Comparison of ENCODE assay signal across 38 cellular contexts in the genomic region with DNA sequence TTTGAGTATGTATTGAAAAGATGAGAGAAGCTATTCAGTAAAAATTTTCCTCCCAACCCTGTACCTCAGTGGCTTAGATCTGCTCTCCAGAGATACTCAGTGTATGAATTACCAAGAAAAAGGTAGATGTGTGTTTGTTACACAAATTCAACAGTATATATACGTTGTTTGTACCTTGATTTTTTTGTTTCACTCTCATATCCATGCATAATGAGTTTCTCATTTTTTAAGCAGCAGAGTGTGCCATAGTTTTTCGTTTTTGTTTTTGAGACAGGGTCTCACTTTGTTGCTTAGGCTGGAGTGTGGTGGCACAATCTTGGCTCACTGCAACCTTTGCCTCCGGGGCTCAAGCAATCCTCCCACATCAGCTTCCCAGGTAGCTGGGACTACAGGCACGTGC.
"Had no signal": no experiment of that assay in that cellular context is flagged by ENCODE, and none has a peak within 500 bp of the region (broad histone marks: within the 10 kb centered on the region; RNA-seq: fewer than 3 reads in every experiment).

No MANE protein-coding gene starts in this region.

- H3K27ac ChIP-seq: ascending aorta, cardiac muscle cell, VCaP had no signal

- H3K4me3 Mint-ChIP-seq: activated B cell treated with CpG ODN at 0.5 μM for 24 hours; activated CD4-positive, alpha-beta memory T cell treated with anti-CD3 and anti-CD28 coated beads for 36 hours; activated CD4-positive, alpha-beta T cell treated with anti-CD3 and anti-CD28 coated beads, Interleukin-2, amount 10 ng/mL, durations not matched to agents 24 days and 14 days; activated CD8-positive, alpha-beta T cell treated with anti-CD3 and anti-CD28 coated beads for 36 hours; activated naive CD4-positive, alpha-beta T cell treated with anti-CD3 and anti-CD28 coated beads, Interleukin-2, amount 10 ng/mL, durations not matched to agents 7 days and 5 days; activated naive CD4-positive, alpha-beta T cell treated with anti-CD3 and anti-CD28 coated beads, Interleukin-2, amount 50 U/mL, for 24 hours; activated naive CD8-positive, alpha-beta T cell; activated naive CD8-positive, alpha-beta T cell treated with anti-CD3 and anti-CD28 coated beads, Interleukin-2, amount 10 ng/mL, durations not matched to agents 7 days and 5 days; activated naive CD8-positive, alpha-beta T cell treated with anti-CD3 and anti-CD28 coated beads, Interleukin-2, amount 50 U/mL, for 24 hours; activated T-cell treated with anti-CD3 and anti-CD28 coated beads, Interleukin-2, amount 50 U/mL, for 4 hours; activated T-cell treated with anti-CD3 and anti-CD28 coated beads, Interleukin-2, amount 50 U/mL, for 72 hours; activated T-helper 1 cell treated with anti-CD3 and anti-CD28 coated beads, Interleukin-12 subunit alpha, Interleukin-12 subunit beta, Interleukin-2, Interleukin-4 antibody, amounts not matched to agents 30 ng/mL and 10 ng/mL and 1 ng/mL, durations not matched to agents 14 hours and 24 hours and 36 hours; brain; central memory CD8-positive, alpha-beta T cell; T-cell; T-helper 2 cell treated with Interferon-gamma antibody and Interleukin-4, amounts not matched to agents 5 μg/mL and 100 μg/mL, for 36 hours had no signal

- H3K36me3 Mint-ChIP-seq: activated naive CD8-positive, alpha-beta T cell had no signal

- H3K9me3 Mint-ChIP-seq: activated B cell treated with CpG ODN at 0.5 μM for 24 hours; activated CD4-positive, alpha-beta memory T cell treated with anti-CD3 and anti-CD28 coated beads for 36 hours; activated CD4-positive, alpha-beta T cell treated with anti-CD3 and anti-CD28 coated beads, Interleukin-2, amount 10 ng/mL, durations not matched to agents 24 days and 14 days; activated CD8-positive, alpha-beta T cell treated with anti-CD3 and anti-CD28 coated beads for 36 hours; activated naive CD4-positive, alpha-beta T cell treated with anti-CD3 and anti-CD28 coated beads, Interleukin-2, amount 10 ng/mL, durations not matched to agents 7 days and 5 days; activated naive CD4-positive, alpha-beta T cell treated with anti-CD3 and anti-CD28 coated beads, Interleukin-2, amount 50 U/mL, for 24 hours; activated naive CD8-positive, alpha-beta T cell treated with anti-CD3 and anti-CD28 coated beads, Interleukin-2, amount 10 ng/mL, durations not matched to agents 7 days and 5 days; activated naive CD8-positive, alpha-beta T cell treated with anti-CD3 and anti-CD28 coated beads, Interleukin-2, amount 50 U/mL, for 24 hours; activated T-cell treated with anti-CD3 and anti-CD28 coated beads, Interleukin-2, amount 50 U/mL, for 4 hours; activated T-cell treated with anti-CD3 and anti-CD28 coated beads, Interleukin-2, amount 50 U/mL, for 72 hours; activated T-helper 1 cell treated with anti-CD3 and anti-CD28 coated beads, Interleukin-12 subunit alpha, Interleukin-12 subunit beta, Interleukin-2, Interleukin-4 antibody, amounts not matched to agents 30 ng/mL and 10 ng/mL and 1 ng/mL, durations not matched to agents 14 hours and 24 hours and 36 hours; activated T-helper 2 cell treated with anti-CD3 and anti-CD28 coated beads, Interferon-gamma antibody, Interleukin-2, Interleukin-4, amounts not matched to agents 10 μg/mL and 5 μg/mL and 100 μg/mL, durations not matched to agents 14 hours and 24 hours and 36 hours; brain; central memory CD8-positive, alpha-beta T cell; T-cell; T-helper 2 cell treated with Interferon-gamma antibody and Interleukin-4, amounts not matched to agents 5 μg/mL and 100 μg/mL, for 36 hours had no signal

- H3K27me3 Mint-ChIP-seq: activated B cell treated with CpG ODN at 0.5 μM for 24 hours; activated CD4-positive, alpha-beta memory T cell treated with anti-CD3 and anti-CD28 coated beads for 36 hours; activated CD4-positive, alpha-beta T cell treated with anti-CD3 and anti-CD28 coated beads, Interleukin-2, amount 10 ng/mL, durations not matched to agents 24 days and 14 days; activated CD8-positive, alpha-beta T cell treated with anti-CD3 and anti-CD28 coated beads for 36 hours; activated naive CD4-positive, alpha-beta T cell treated with anti-CD3 and anti-CD28 coated beads, Interleukin-2, amount 10 ng/mL, durations not matched to agents 7 days and 5 days; activated naive CD4-positive, alpha-beta T cell treated with anti-CD3 and anti-CD28 coated beads, Interleukin-2, amount 50 U/mL, for 24 hours; activated naive CD8-positive, alpha-beta T cell; activated naive CD8-positive, alpha-beta T cell treated with anti-CD3 and anti-CD28 coated beads, Interleukin-2, amount 10 ng/mL, durations not matched to agents 7 days and 5 days; activated naive CD8-positive, alpha-beta T cell treated with anti-CD3 and anti-CD28 coated beads, Interleukin-2, amount 50 U/mL, for 24 hours; brain; central memory CD8-positive, alpha-beta T cell; T-cell had no signal

- H3K4me3 ChIP-seq: ascending aorta, cardiac muscle cell had no signal

- H3K36me3 ChIP-seq: cardiac muscle cell had no signal

- FAIRE-seq: bronchial epithelial cell, TTC549 had no signal

- H3K9me3 ChIP-seq: ascending aorta had no signal

- ATAC-seq: activated CD8-positive, alpha-beta T cell treated with anti-CD3 and anti-CD28 coated beads for 36 hours; activated naive CD8-positive, alpha-beta T cell treated with anti-CD3 and anti-CD28 coated beads, Interleukin-2, amount 50 U/mL, for 24 hours; activated T-cell treated with anti-CD3 and anti-CD28 coated beads, Interleukin-2, amount 50 U/mL, for 4 hours; activated T-cell treated with anti-CD3 and anti-CD28 coated beads, Interleukin-2, amount 50 U/mL, for 72 hours; T-cell had no signal

- H3K4me1 ChIP-seq: ascending aorta had no signal

- DNase-seq: activated B cell treated with CpG ODN at 0.5 μM for 24 hours; activated CD4-positive, alpha-beta memory T cell treated with anti-CD3 and anti-CD28 coated beads for 36 hours; activated CD4-positive, alpha-beta T cell treated with anti-CD3 and anti-CD28 coated beads for 4 hours; activated CD4-positive, alpha-beta T cell treated with anti-CD3 and anti-CD28 coated beads, Interleukin-2, amount 10 ng/mL, durations not matched to agents 24 days and 14 days; activated CD4-positive, alpha-beta T cell treated with anti-CD3 and anti-CD28 coated beads, Interleukin-2, amount 50 U/mL, for 1 hour; activated CD4-positive, alpha-beta T cell treated with anti-CD3 and anti-CD28 coated beads, Interleukin-2, amount 50 U/mL, for 4 hours; activated CD4-positive, CD25-positive, alpha-beta regulatory T cell treated with anti-CD3 and anti-CD28 coated beads, Interleukin-2, amount 50 U/mL, for 72 hours; activated CD8-positive, alpha-beta memory T cell treated with anti-CD3 and anti-CD28 coated beads, Interleukin-2, amount 50 U/mL, for 4 hours; activated CD8-positive, alpha-beta T cell treated with anti-CD3 and anti-CD28 coated beads for 36 hours; activated effector memory CD4-positive, alpha-beta T cell treated with Interleukin-2 at 50 U/mL for 16 hours; activated gamma-delta T cell; activated naive CD4-positive, alpha-beta T cell treated with anti-CD3 and anti-CD28 coated beads, Interleukin-2, amount 10 ng/mL, durations not matched to agents 7 days and 5 days; activated naive CD4-positive, alpha-beta T cell treated with Interleukin-2 at 50 U/mL for 16 hours; activated naive CD8-positive, alpha-beta T cell treated with anti-CD3 and anti-CD28 coated beads, Interleukin-2, amount 10 ng/mL, durations not matched to agents 7 days and 5 days; activated naive CD8-positive, alpha-beta T cell treated with anti-CD3 and anti-CD28 coated beads, Interleukin-2, amount 50 U/mL, for 24 hours; activated T-cell treated with anti-CD3 and anti-CD28 coated beads for 4 hours; activated T-cell treated with anti-CD3 and anti-CD28 coated beads, Interleukin-2, amount 50 U/mL, for 1 hour; activated T-cell treated with anti-CD3 and anti-CD28 coated beads, Interleukin-2, amount 50 U/mL, for 4 hours; activated T-cell treated with anti-CD3 and anti-CD28 coated beads, Interleukin-2, amount 50 U/mL, for 72 hours; amygdala; anterior cingulate cortex; caudate nucleus; cerebellar nuclear complex; T-cell; T-helper 2 cell; T-helper 9 cell had no signal

- H3K27ac Mint-ChIP-seq: activated B cell treated with CpG ODN at 0.5 μM for 24 hours; activated CD4-positive, alpha-beta memory T cell treated with anti-CD3 and anti-CD28 coated beads for 36 hours; activated CD4-positive, alpha-beta T cell treated with anti-CD3 and anti-CD28 coated beads, Interleukin-2, amount 10 ng/mL, durations not matched to agents 24 days and 14 days; activated CD8-positive, alpha-beta T cell treated with anti-CD3 and anti-CD28 coated beads for 36 hours; activated naive CD4-positive, alpha-beta T cell treated with anti-CD3 and anti-CD28 coated beads, Interleukin-2, amount 10 ng/mL, durations not matched to agents 7 days and 5 days; activated naive CD4-positive, alpha-beta T cell treated with anti-CD3 and anti-CD28 coated beads, Interleukin-2, amount 50 U/mL, for 24 hours; activated naive CD8-positive, alpha-beta T cell; activated naive CD8-positive, alpha-beta T cell treated with anti-CD3 and anti-CD28 coated beads, Interleukin-2, amount 10 ng/mL, durations not matched to agents 7 days and 5 days; activated naive CD8-positive, alpha-beta T cell treated with anti-CD3 and anti-CD28 coated beads, Interleukin-2, amount 50 U/mL, for 24 hours; activated T-cell treated with anti-CD3 and anti-CD28 coated beads, Interleukin-2, amount 50 U/mL, for 72 hours; activated T-helper 1 cell treated with anti-CD3 and anti-CD28 coated beads, Interleukin-12 subunit alpha, Interleukin-12 subunit beta, Interleukin-2, Interleukin-4 antibody, amounts not matched to agents 30 ng/mL and 10 ng/mL and 1 ng/mL, durations not matched to agents 14 hours and 24 hours and 36 hours; activated T-helper 2 cell treated with anti-CD3 and anti-CD28 coated beads, Interferon-gamma antibody, Interleukin-2, Interleukin-4, amounts not matched to agents 10 μg/mL and 5 μg/mL and 100 μg/mL, durations not matched to agents 14 hours and 24 hours and 36 hours; brain; T-cell; T-helper 2 cell treated with Interferon-gamma antibody and Interleukin-4, amounts not matched to agents 5 μg/mL and 100 μg/mL, for 36 hours had no signal
